Comparison of ENCODE assay signal across 13 cellular contexts in genomic region chr1:998051-998821, GRCh38. TPM values are rescaled to one million over a fixed set of nuclear protein-coding genes. Genes with fewer than 3 reads are reported as not detected.
DNase-seq lines count a peak whose midpoint lies in the region; ATAC-seq and TF ChIP-seq lines count a peak whose summit lies in the region.
"Had no signal": no experiment of that assay in that cellular context is flagged by ENCODE, and none has a peak within 500 bp of the region (broad histone marks: within the 10 kb centered on the region; RNA-seq: fewer than 3 reads in every experiment).

No MANE protein-coding gene starts in this region.

- H3K4me3 ChIP-seq in mucosa of descending colon: no peak overlapping the region
- H3K4me3 ChIP-seq in vagina: peak overlapping the region; percentile 61 to 73

- intact Hi-C loops in natural killer cell (cut with micrococcal nuclease) (no loop called here), mucosa of descending colon (cut with DNase I, micrococcal nuclease) (no loop called here), vagina (cut with DNase I) (no loop called here)

- no peak overlapping the region for H3K4me3 Mint-ChIP-seq in natural killer cell treated with Interleukin-12 subunit alpha and Interleukin-12 subunit beta and Interleukin-15 and Interleukin-18, amount 100 ng/mL, for 72 hours
- H3K4me3 Mint-ChIP-seq in natural killer cell: no peak overlapping the region
- H3K4me3 Mint-ChIP-seq: activated CD4-positive, alpha-beta T cell treated with anti-CD3 and anti-CD28 coated beads, Interleukin-2, amount 10 ng/mL, durations not matched to agents 24 days and 14 days had no signal

- H3K4me1 ChIP-seq in mucosa of descending colon (ENCODE audit: low read depth) (peaks cover 27% of the 10 kb centered on the region), vagina (peaks cover 34% of the 10 kb centered on the region)

- H3K9me3 ChIP-seq in mucosa of descending colon (no peaks in the 10 kb centered on the region), vagina (no peaks in the 10 kb centered on the region)

- no peak for ATAC-seq in natural killer cell treated with Interleukin-12 subunit alpha and Interleukin-12 subunit beta and Interleukin-15 and Interleukin-18, amount 100 ng/mL, for 72 hours
- ATAC-seq in natural killer cell (no peak), mucosa of descending colon (no peak), GM21786 (IDR thresholded peaks at IDR 0.05; ENCODE audit: unreplicated experiment) (no peak)

- TF ChIP-seq POLR2A in vagina (IDR thresholded peaks at IDR 0.05): no peak

- H3K27me3 ChIP-seq in vagina: no peaks in the 10 kb centered on the region

- peak overlapping the region; percentile 99 for H3K27ac ChIP-seq in vagina

- TF ChIP-seq CTCF in natural killer cell (IDR thresholded peaks at IDR 0.05) (no peak), mucosa of descending colon (IDR thresholded peaks at IDR 0.05) (no peak), vagina (IDR thresholded peaks at IDR 0.05) (no peak)

- peaks cover 0 to 7% of the 10 kb centered on the region in 2 donors for H3K4me1 Mint-ChIP-seq in natural killer cell treated with Interleukin-12 subunit alpha and Interleukin-12 subunit beta and Interleukin-15 and Interleukin-18, amount 100 ng/mL, for 72 hours (ENCODE audit: low read depth in 2 of 2)
- H3K4me1 Mint-ChIP-seq in natural killer cell: peaks cover 4 to 12% of the 10 kb centered on the region in 2 donors

- peak; percentile 55 for DNase-seq in natural killer cell treated with Interleukin-12 subunit alpha and Interleukin-12 subunit beta and Interleukin-15 and Interleukin-18, amount 100 ng/mL, for 72 hours (ENCODE audit: low spot score)
- DNase-seq in natural killer cell (no peak), ecto neural progenitor cell (ENCODE audit: low spot score) (peak; percentile 82), mucosa of descending colon (peak in 2 of 3 donors; percentile 39 to 56), vagina (ENCODE audit: extremely low spot score in 2 of 2) (peak in 1 of 2 donors; percentile 79), GDM1 (lab: John Stamatoyannopoulos, UW) (no peak)
- no peak for DNase-seq in stimulated activated CD4-positive, alpha-beta T cell treated with anti-CD3 and anti-CD28 coated beads, Interleukin-2, amount 100 ng/mL, for 24 hours
- DNase-seq: DND-41; NCI-H526 treated with DMSO at 0.1 percent for 48 hours; stimulated activated CD4-positive, alpha-beta T cell treated with anti-CD3 and anti-CD28 coated beads, Interleukin-4, amount 100 ng/mL, for 1 hour had no signal

- no peaks in the 10 kb centered on the region for H3K9me3 Mint-ChIP-seq in natural killer cell treated with Interleukin-12 subunit alpha and Interleukin-12 subunit beta and Interleukin-15 and Interleukin-18, amount 100 ng/mL, for 72 hours
- no peaks in the 10 kb centered on the region for H3K9me3 Mint-ChIP-seq in natural killer cell
- H3K9me3 Mint-ChIP-seq: activated CD4-positive, alpha-beta T cell treated with anti-CD3 and anti-CD28 coated beads, Interleukin-2, amount 10 ng/mL, durations not matched to agents 24 days and 14 days had no signal

- no peak overlapping the region for H3K27ac Mint-ChIP-seq in natural killer cell treated with Interleukin-12 subunit alpha and Interleukin-12 subunit beta and Interleukin-15 and Interleukin-18, amount 100 ng/mL, for 72 hours
- H3K27ac Mint-ChIP-seq in natural killer cell: no peak overlapping the region
- H3K27ac Mint-ChIP-seq: activated CD4-positive, alpha-beta T cell treated with anti-CD3 and anti-CD28 coated beads, Interleukin-2, amount 10 ng/mL, durations not matched to agents 24 days and 14 days had no signal

- no peaks in the 10 kb centered on the region for H3K36me3 Mint-ChIP-seq in natural killer cell treated with Interleukin-12 subunit alpha and Interleukin-12 subunit beta and Interleukin-15 and Interleukin-18, amount 100 ng/mL, for 72 hours
- no peaks in the 10 kb centered on the region for H3K36me3 Mint-ChIP-seq in natural killer cell
- H3K36me3 Mint-ChIP-seq: immature natural killer cell had no signal

- H3K36me3 ChIP-seq in mucosa of descending colon (ENCODE audit: low read depth) (no peaks in the 10 kb centered on the region), vagina (no peaks in the 10 kb centered on the region)

- H3K27me3 Mint-ChIP-seq in natural killer cell treated with Interleukin-12 subunit alpha and Interleukin-12 subunit beta and Interleukin-15 and Interleukin-18, amount 100 ng/mL, for 72 hours: peaks cover 10 to 15% of the 10 kb centered on the region in 2 donors
- peaks cover 8 to 26% of the 10 kb centered on the region in 2 donors for H3K27me3 Mint-ChIP-seq in natural killer cell (ENCODE audit: low read depth in 2 of 2)

RNA-seq across cellular contexts. Expression of gene HES4, which starts 1.7 kb away (rescaled TPM):
- total RNA-seq in natural killer cell treated with Interleukin-12 subunit alpha and Interleukin-12 subunit beta and Interleukin-15 and Interleukin-18, amount 100 ng/mL, for 72 hours: not detected
- total RNA-seq in natural killer cell (10 to 100 TPM; 15.4 to 35.5 (median 28.9) TPM), mucosa of descending colon (10 to 100 TPM; 10.3 to 22.7 (median 21.1) TPM), vagina (34.6 TPM)

RNA-seq across cellular contexts. Expression of gene ISG15, which starts 15.1 kb away (rescaled TPM):
- total RNA-seq in natural killer cell treated with Interleukin-12 subunit alpha and Interleukin-12 subunit beta and Interleukin-15 and Interleukin-18, amount 100 ng/mL, for 72 hours: 10 to 100 TPM; 15.2 to 44.3 TPM
- 10 to 100 TPM; 17.0 to 56.9 (median 50.2) TPM for total RNA-seq in natural killer cell
- total RNA-seq in mucosa of descending colon: 10 to 100 TPM; 37.5 to 41.7 (median 38.7) TPM
- 29.0 TPM for total RNA-seq in vagina

RNA-seq across cellular contexts. Expression of gene PERM1, which starts 16.3 kb away (rescaled TPM):
- total RNA-seq in natural killer cell treated with Interleukin-12 subunit alpha and Interleukin-12 subunit beta and Interleukin-15 and Interleukin-18, amount 100 ng/mL, for 72 hours: not detected
- not detected for total RNA-seq in natural killer cell
- total RNA-seq in mucosa of descending colon: under 1 TPM in 1 of 3 donors, not detected in 2; 0.24 TPM
- not detected for total RNA-seq in vagina
- total RNA-seq: activated CD4-positive, alpha-beta T cell treated with anti-CD3 and anti-CD28 coated beads, Interleukin-2, amount 10 ng/mL, durations not matched to agents 24 days and 14 days had no signal

RNA-seq across cellular contexts. Expression of gene AGRN, which starts 21.7 kb away (rescaled TPM):
- 1 to 10 TPM; 9.3 to 9.4 TPM for total RNA-seq in natural killer cell treated with Interleukin-12 subunit alpha and Interleukin-12 subunit beta and Interleukin-15 and Interleukin-18, amount 100 ng/mL, for 72 hours
- total RNA-seq in natural killer cell (1 to 10 TPM; 4.1 to 5.0 (median 4.6) TPM), mucosa of descending colon (10 to 100 TPM; 32.0 to 54.4 (median 40.6) TPM), vagina (25.5 TPM)

RNA-seq across cellular contexts. Expression of gene PLEKHN1, which starts 32.0 kb away (rescaled TPM):
- 1 to 10 TPM; 1.4 TPM for total RNA-seq in natural killer cell treated with Interleukin-12 subunit alpha and Interleukin-12 subunit beta and Interleukin-15 and Interleukin-18, amount 100 ng/mL, for 72 hours
- total RNA-seq in natural killer cell (1 to 10 TPM; 1.3 to 1.9 (median 1.3) TPM), mucosa of descending colon (under 1 TPM; 0.23 to 0.99 (median 0.32) TPM), vagina (15.2 TPM)

Comparison
In these comparisons a context has a peak if more than half of its experiments do, and no peak if none do; other contexts are left out.
1. DNase-seq: peak in natural killer cell treated with Interleukin-12 subunit alpha and Interleukin-12 subunit beta and Interleukin-15 and Interleukin-18, amount 100 ng/mL, for 72 hours (single experiment), ecto neural progenitor cell (single experiment) and mucosa of descending colon (2 of 3); none in natural killer cell (single experiment), stimulated activated CD4-positive, alpha-beta T cell treated with anti-CD3 and anti-CD28 coated beads, Interleukin-2, amount 100 ng/mL, for 24 hours (0 of 2) and GDM1 (single experiment).
2. RNA of gene HES4, which starts 1.7 kb away (total RNA-seq): 34.6 TPM in vagina (single experiment), 15.4 to 35.5 TPM in natural killer cell and 10.3 to 22.7 TPM in mucosa of descending colon; not detected in natural killer cell treated with Interleukin-12 subunit alpha and Interleukin-12 subunit beta and Interleukin-15 and Interleukin-18, amount 100 ng/mL, for 72 hours; every median in the first group is over 4 times any median in the second.